ENCODE assay signal across 1 cellular context in the genomic region with DNA sequence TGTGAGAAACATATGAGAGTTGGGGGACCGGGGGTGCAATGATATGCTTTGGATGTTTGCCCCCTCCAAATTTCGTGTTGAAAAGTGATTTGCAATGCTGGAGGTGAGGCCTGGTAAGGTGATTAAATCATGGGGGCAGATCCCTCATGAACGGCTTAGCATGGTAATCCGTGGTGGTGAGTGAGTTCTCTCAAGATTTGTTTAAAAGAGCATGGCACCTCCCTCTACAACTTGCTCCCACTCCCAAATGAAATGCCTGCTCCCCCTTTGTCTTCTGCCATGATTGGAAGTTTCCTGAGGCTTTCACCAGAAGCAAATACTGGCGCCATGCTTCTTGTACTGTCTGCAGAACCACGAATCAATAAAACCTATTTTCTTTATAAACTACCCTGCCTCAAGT.
TF ChIP-seq lines count a peak whose summit lies in the region.

No MANE protein-coding gene starts in this region.

TF ChIP-seq in H1, 55 proteins besides CTCF, POLR2A, EP300 and RAD21 (continued from another document):
- TF ChIP-seq EZH2 (IDR thresholded peaks at IDR 0.05; ENCODE audit: low read depth, low read length, severe bottlenecking), result no peak
- no peak for TF ChIP-seq HDAC6 (IDR thresholded peaks at IDR 0.05; ENCODE audit: low read depth, low read length)
- TF ChIP-seq, protein P1, sequence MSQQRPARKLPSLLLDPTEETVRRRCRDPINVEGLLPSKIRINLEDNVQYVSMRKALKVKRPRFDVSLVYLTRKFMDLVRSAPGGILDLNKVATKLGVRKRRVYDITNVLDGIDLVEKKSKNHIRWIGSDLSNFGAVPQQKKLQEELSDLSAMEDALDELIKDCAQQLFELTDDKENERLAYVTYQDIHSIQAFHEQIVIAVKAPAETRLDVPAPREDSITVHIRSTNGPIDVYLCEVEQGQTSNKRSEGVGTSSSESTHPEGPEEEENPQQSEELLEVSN (IDR thresholded peaks at IDR 0.05), result no peak
- TF ChIP-seq JUND (IDR thresholded peaks at IDR 0.05; ENCODE audit: low read length), result no peak
- no peak for TF ChIP-seq KDM1A (IDR thresholded peaks at IDR 0.05; ENCODE audit: borderline replicate concordance, low read length)
- TF ChIP-seq CBX8 (IDR thresholded peaks at IDR 0.05; ENCODE audit: borderline replicate concordance, low read depth, low read length), result no peak
- TF ChIP-seq, protein P2, sequence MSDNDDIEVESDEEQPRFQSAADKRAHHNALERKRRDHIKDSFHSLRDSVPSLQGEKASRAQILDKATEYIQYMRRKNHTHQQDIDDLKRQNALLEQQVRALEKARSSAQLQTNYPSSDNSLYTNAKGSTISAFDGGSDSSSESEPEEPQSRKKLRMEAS (IDR thresholded peaks at IDR 0.05), result no peak
- TF ChIP-seq RNF2 (IDR thresholded peaks at IDR 0.05; ENCODE audit: borderline replicate concordance, low read depth, low read length, missing control alignments, poor library complexity, severe bottlenecking), result no peak
- TF ChIP-seq YY1 (IDR thresholded peaks at IDR 0.05; ENCODE audit: low read depth, low read length), result no peak
- TF ChIP-seq, protein P3, sequence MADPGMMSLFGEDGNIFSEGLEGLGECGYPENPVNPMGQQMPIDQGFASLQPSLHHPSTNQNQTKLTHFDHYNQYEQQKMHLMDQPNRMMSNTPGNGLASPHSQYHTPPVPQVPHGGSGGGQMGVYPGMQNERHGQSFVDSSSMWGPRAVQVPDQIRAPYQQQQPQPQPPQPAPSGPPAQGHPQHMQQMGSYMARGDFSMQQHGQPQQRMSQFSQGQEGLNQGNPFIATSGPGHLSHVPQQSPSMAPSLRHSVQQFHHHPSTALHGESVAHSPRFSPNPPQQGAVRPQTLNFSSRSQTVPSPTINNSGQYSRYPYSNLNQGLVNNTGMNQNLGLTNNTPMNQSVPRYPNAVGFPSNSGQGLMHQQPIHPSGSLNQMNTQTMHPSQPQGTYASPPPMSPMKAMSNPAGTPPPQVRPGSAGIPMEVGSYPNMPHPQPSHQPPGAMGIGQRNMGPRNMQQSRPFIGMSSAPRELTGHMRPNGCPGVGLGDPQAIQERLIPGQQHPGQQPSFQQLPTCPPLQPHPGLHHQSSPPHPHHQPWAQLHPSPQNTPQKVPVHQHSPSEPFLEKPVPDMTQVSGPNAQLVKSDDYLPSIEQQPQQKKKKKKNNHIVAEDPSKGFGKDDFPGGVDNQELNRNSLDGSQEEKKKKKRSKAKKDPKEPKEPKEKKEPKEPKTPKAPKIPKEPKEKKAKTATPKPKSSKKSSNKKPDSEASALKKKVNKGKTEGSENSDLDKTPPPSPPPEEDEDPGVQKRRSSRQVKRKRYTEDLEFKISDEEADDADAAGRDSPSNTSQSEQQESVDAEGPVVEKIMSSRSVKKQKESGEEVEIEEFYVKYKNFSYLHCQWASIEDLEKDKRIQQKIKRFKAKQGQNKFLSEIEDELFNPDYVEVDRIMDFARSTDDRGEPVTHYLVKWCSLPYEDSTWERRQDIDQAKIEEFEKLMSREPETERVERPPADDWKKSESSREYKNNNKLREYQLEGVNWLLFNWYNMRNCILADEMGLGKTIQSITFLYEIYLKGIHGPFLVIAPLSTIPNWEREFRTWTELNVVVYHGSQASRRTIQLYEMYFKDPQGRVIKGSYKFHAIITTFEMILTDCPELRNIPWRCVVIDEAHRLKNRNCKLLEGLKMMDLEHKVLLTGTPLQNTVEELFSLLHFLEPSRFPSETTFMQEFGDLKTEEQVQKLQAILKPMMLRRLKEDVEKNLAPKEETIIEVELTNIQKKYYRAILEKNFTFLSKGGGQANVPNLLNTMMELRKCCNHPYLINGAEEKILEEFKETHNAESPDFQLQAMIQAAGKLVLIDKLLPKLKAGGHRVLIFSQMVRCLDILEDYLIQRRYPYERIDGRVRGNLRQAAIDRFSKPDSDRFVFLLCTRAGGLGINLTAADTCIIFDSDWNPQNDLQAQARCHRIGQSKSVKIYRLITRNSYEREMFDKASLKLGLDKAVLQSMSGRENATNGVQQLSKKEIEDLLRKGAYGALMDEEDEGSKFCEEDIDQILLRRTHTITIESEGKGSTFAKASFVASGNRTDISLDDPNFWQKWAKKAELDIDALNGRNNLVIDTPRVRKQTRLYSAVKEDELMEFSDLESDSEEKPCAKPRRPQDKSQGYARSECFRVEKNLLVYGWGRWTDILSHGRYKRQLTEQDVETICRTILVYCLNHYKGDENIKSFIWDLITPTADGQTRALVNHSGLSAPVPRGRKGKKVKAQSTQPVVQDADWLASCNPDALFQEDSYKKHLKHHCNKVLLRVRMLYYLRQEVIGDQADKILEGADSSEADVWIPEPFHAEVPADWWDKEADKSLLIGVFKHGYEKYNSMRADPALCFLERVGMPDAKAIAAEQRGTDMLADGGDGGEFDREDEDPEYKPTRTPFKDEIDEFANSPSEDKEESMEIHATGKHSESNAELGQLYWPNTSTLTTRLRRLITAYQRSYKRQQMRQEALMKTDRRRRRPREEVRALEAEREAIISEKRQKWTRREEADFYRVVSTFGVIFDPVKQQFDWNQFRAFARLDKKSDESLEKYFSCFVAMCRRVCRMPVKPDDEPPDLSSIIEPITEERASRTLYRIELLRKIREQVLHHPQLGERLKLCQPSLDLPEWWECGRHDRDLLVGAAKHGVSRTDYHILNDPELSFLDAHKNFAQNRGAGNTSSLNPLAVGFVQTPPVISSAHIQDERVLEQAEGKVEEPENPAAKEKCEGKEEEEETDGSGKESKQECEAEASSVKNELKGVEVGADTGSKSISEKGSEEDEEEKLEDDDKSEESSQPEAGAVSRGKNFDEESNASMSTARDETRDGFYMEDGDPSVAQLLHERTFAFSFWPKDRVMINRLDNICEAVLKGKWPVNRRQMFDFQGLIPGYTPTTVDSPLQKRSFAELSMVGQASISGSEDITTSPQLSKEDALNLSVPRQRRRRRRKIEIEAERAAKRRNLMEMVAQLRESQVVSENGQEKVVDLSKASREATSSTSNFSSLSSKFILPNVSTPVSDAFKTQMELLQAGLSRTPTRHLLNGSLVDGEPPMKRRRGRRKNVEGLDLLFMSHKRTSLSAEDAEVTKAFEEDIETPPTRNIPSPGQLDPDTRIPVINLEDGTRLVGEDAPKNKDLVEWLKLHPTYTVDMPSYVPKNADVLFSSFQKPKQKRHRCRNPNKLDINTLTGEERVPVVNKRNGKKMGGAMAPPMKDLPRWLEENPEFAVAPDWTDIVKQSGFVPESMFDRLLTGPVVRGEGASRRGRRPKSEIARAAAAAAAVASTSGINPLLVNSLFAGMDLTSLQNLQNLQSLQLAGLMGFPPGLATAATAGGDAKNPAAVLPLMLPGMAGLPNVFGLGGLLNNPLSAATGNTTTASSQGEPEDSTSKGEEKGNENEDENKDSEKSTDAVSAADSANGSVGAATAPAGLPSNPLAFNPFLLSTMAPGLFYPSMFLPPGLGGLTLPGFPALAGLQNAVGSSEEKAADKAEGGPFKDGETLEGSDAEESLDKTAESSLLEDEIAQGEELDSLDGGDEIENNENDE (IDR thresholded peaks at IDR 0.05; ENCODE audit: insufficient replicate concordance, low read length), result no peak
- TF ChIP-seq TEAD4 (IDR thresholded peaks at IDR 0.05; ENCODE audit: low read depth, low read length), result no peak
- TF ChIP-seq SIN3A (conservative IDR thresholded peaks at IDR 0.05 in 1 of 2, IDR thresholded peaks at IDR 0.05 in 1 of 2; ENCODE audit: low read depth in 1 of 2, low read length in 2 of 2), result no peak
- no peak for TF ChIP-seq SUZ12 (IDR thresholded peaks at IDR 0.05; ENCODE audit: low read length)
- no peak for TF ChIP-seq TCF12 (IDR thresholded peaks at IDR 0.05; ENCODE audit: low read depth, low read length)
- TF ChIP-seq KDM5A (IDR thresholded peaks at IDR 0.05; ENCODE audit: low read length), result no peak
- no peak for TF ChIP-seq BRCA1 (IDR thresholded peaks at IDR 0.05; ENCODE audit: low read depth, low read length)
- no peak for TF ChIP-seq PHF8 (conservative IDR thresholded peaks at IDR 0.05; ENCODE audit: low read depth, low read length)
- TF ChIP-seq TBP (IDR thresholded peaks at IDR 0.05; ENCODE audit: low read depth, low read length), result no peak
- TF ChIP-seq GABPA (IDR thresholded peaks at IDR 0.05; ENCODE audit: borderline replicate concordance, insufficient read depth, low read length), result no peak
TF ChIP-seq in H1: peak in this region for 0.
